Comparison of ENCODE assay signal across 15 cellular contexts in the genomic region with DNA sequence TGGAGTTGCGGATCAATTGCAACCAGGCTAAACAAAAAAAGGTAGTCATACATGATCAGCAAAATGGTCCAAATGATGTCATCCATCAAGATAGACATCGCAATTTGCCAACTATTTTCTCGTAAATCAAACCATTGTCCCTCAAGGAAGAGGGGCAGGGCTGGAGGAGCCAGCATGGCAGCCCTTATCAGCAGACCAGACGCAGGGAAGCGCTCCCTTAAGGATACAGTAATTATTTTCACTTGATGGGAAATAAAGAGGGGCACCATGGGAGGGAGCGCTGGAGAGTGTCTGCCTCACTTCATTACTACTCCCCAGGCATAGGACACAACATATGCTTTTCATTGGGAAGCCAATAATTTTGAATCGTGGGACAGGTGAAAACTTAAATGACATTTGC.
DNase-seq lines count a peak whose midpoint lies in the region; ATAC-seq and TF ChIP-seq lines count a peak whose summit lies in the region.
"Had no signal": no experiment of that assay in that cellular context is flagged by ENCODE, and none has a peak within 500 bp of the region (broad histone marks: within the 10 kb centered on the region; RNA-seq: fewer than 3 reads in every experiment).

No MANE protein-coding gene starts in this region.

- H3K27me3 Mint-ChIP-seq in activated T-helper 17 cell treated with anti-CD3 and anti-CD28 coated beads, Interleukin-2, amount 50 U/mL, for 72 hours, result peaks cover 4% of the 10 kb centered on the region
- peaks cover 9 to 17% of the 10 kb centered on the region in 2 donors for H3K27me3 Mint-ChIP-seq in natural killer cell (ENCODE audit: low read depth in 2 of 2)
- H3K27me3 Mint-ChIP-seq: CD4-positive, alpha-beta T cell had no signal

- no peaks in the 10 kb centered on the region for H3K9me3 ChIP-seq in SK-N-SH
- H3K9me3 ChIP-seq: Caco-2 had no signal

- H3K36me3 ChIP-seq in SK-N-SH (replicated peaks in 1 of 2; ENCODE audit: control insufficient read depth in 1 of 2, insufficient read depth in 2 of 2, low read length in 1 of 2), result no peaks in the 10 kb centered on the region

- no peak overlapping the region for H3K27ac ChIP-seq in SK-N-SH (ENCODE audit: low read depth in 2 of 2, low read length in 1 of 2)
- H3K27ac ChIP-seq: C4-2B, HL-60 had no signal

- CTCF ChIA-PET in HEK293T (lab: Yijun Ruan, JAX) (no interaction called here), SK-N-SH (lab: Yijun Ruan, JAX) (interaction anchor here (1.1 kb wide), 1 partner anchor 34 kb away, joined by 3 read pairs; no protein-coding TSS in a partner anchor)

- 71% methylated on average over 7 of the region's 7 CpGs for WGBS in SK-N-SH (ENCODE audit: low lambda C conversion rate)

- no peak for TF ChIP-seq RAD21 in SK-N-SH (IDR thresholded peaks at IDR 0.05; ENCODE audit: low read length)

- no peak overlapping the region for H3K9ac ChIP-seq in SK-N-SH

- TF ChIP-seq CTCF in SK-N-SH (IDR thresholded peaks at IDR 0.05), result no peak
- no peak for TF ChIP-seq CTCF in natural killer cell (IDR thresholded peaks at IDR 0.05)

- TF ChIP-seq EP300 in SK-N-SH (IDR thresholded peaks at IDR 0.05; ENCODE audit: borderline replicate concordance in 1 of 2, low read depth in 1 of 2, low read length in 1 of 2), result no peak

- POLR2A ChIA-PET in HEK293T (lab: Yijun Ruan, JAX) (interaction anchor here (1.3 to 1.4 kb wide), 2 partner anchors 12 kb away, joined by 3 to 5 read pairs; no protein-coding TSS in a partner anchor), SK-N-SH (lab: Yijun Ruan, JAX) (no interaction called here)

- no peaks in the 10 kb centered on the region for H4K20me1 ChIP-seq in SK-N-SH (ENCODE audit: insufficient read depth)

- no peak overlapping the region for H3K4me3 Mint-ChIP-seq in activated T-helper 17 cell treated with anti-CD3 and anti-CD28 coated beads, Interleukin-2, amount 50 U/mL, for 72 hours
- no peak overlapping the region for H3K4me3 Mint-ChIP-seq in natural killer cell
- H3K4me3 Mint-ChIP-seq: CD4-positive, alpha-beta T cell; H9 had no signal

- H3K4me1 ChIP-seq in SK-N-SH (ENCODE audit: control insufficient read depth in 1 of 2, insufficient read depth in 2 of 2, low read depth in 1 of 2, low read length in 1 of 2), result no peaks in the 10 kb centered on the region; a peak in 1 of 4 replicates
- H3K4me1 ChIP-seq: Caco-2 had no signal

- ATAC-seq in activated T-helper 17 cell treated with anti-CD3 and anti-CD28 coated beads, Interleukin-2, amount 50 U/mL, for 72 hours (replicated peaks), result no peak
- ATAC-seq in GM21786 (IDR thresholded peaks at IDR 0.05; ENCODE audit: unreplicated experiment) (no peak), HG03460 (IDR thresholded peaks at IDR 0.05; ENCODE audit: unreplicated experiment) (no peak), natural killer cell (no peak)

- intact Hi-C loops in natural killer cell (cut with micrococcal nuclease), result no loop called here

- H3K9me3 Mint-ChIP-seq in activated T-helper 17 cell treated with anti-CD3 and anti-CD28 coated beads, Interleukin-2, amount 50 U/mL, for 72 hours, result no peaks in the 10 kb centered on the region
- no peaks in the 10 kb centered on the region for H3K9me3 Mint-ChIP-seq in natural killer cell
- H3K9me3 Mint-ChIP-seq: CD4-positive, alpha-beta T cell had no signal

- H3K27ac Mint-ChIP-seq in activated T-helper 17 cell treated with anti-CD3 and anti-CD28 coated beads, Interleukin-2, amount 50 U/mL, for 72 hours, result no peak overlapping the region
- H3K27ac Mint-ChIP-seq in natural killer cell, result no peak overlapping the region
- H3K27ac Mint-ChIP-seq: CD4-positive, alpha-beta T cell; H9 had no signal

- no peaks in the 10 kb centered on the region for H3K27me3 ChIP-seq in SK-N-SH (ENCODE audit: insufficient read depth)

- H3K79me2 ChIP-seq in SK-N-SH (ENCODE audit: insufficient read depth), result no peaks in the 10 kb centered on the region

- no peaks in the 10 kb centered on the region for H3K36me3 Mint-ChIP-seq in activated T-helper 17 cell treated with anti-CD3 and anti-CD28 coated beads, Interleukin-2, amount 50 U/mL, for 72 hours (ENCODE audit: low read depth)
- H3K36me3 Mint-ChIP-seq in natural killer cell, result no peaks in the 10 kb centered on the region

- no peaks in the 10 kb centered on the region for H3K4me1 Mint-ChIP-seq in activated T-helper 17 cell treated with anti-CD3 and anti-CD28 coated beads, Interleukin-2, amount 50 U/mL, for 72 hours
- no peaks in the 10 kb centered on the region for H3K4me1 Mint-ChIP-seq in natural killer cell

- H2AFZ ChIP-seq in SK-N-SH (ENCODE audit: low read depth), result no peak overlapping the region

- H3K4me2 ChIP-seq in SK-N-SH, result no peak overlapping the region

- no peaks in the 10 kb centered on the region for H3K9me2 ChIP-seq in SK-N-SH

- no peak overlapping the region for H3K4me3 ChIP-seq in SK-N-SH (ENCODE audit: low read depth in 2 of 2, low read length in 1 of 2)

- peak; percentile 25 for DNase-seq in ELF-1 (ENCODE audit: low read depth, low spot score)
- no peak for DNase-seq in HEK293T (ENCODE audit: extremely low spot score)
- no peak for DNase-seq in SK-N-SH
- peak; percentile 70 for DNase-seq in islet precursor cell
- no peak for DNase-seq in natural killer cell
- DNase-seq: ACHN; Caco-2; CD4-positive, alpha-beta T cell; GDM1; H9 had no signal

- H3F3A ChIP-seq in SK-N-SH (replicated peaks; ENCODE audit: insufficient read depth), result no peaks in the 10 kb centered on the region

TF ChIP-seq in HEK293T, 16 proteins besides CTCF, POLR2A, EP300 and RAD21:
- TF ChIP-seq BHLHE40 (IDR thresholded peaks at IDR 0.05; ENCODE audit: borderline replicate concordance), result no peak
- TF ChIP-seq, protein P1, sequence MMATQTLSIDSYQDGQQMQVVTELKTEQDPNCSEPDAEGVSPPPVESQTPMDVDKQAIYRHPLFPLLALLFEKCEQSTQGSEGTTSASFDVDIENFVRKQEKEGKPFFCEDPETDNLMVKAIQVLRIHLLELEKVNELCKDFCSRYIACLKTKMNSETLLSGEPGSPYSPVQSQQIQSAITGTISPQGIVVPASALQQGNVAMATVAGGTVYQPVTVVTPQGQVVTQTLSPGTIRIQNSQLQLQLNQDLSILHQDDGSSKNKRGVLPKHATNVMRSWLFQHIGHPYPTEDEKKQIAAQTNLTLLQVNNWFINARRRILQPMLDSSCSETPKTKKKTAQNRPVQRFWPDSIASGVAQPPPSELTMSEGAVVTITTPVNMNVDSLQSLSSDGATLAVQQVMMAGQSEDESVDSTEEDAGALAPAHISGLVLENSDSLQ (IDR thresholded peaks at IDR 0.05), result peak; percentile 45; the same call in 1 of the 2 replicates

TF ChIP-seq in SK-N-SH, 30 proteins besides CTCF, POLR2A, EP300 and RAD21:
- no peak for TF ChIP-seq EZH2phosphoT487 (IDR thresholded peaks at IDR 0.05; ENCODE audit: borderline replicate concordance, low read depth)
- no peak for TF ChIP-seq FOXM1 (IDR thresholded peaks at IDR 0.05; ENCODE audit: low read depth)
- peak; percentile 28 for TF ChIP-seq GATA2 (CRISPR knock-in tag; IDR thresholded peaks at IDR 0.05)

Comparison
In these comparisons a context has a peak if more than half of its experiments do, and no peak if none do; other contexts are left out.
1. DNase-seq: peak in ELF-1 (single experiment) and islet precursor cell (single experiment); none in HEK293T (single experiment), SK-N-SH (single experiment) and natural killer cell (single experiment).